In genomic region chr11:8168485-8169257, GRCh38 we compare ENCODE assay signal across 8 cellular contexts. TPM values are rescaled to one million over a fixed set of nuclear protein-coding genes. Genes with fewer than 3 reads are reported as not detected.
DNase-seq lines count a peak whose midpoint lies in the region; ATAC-seq and TF ChIP-seq lines count a peak whose summit lies in the region.

TSS of gene RIC3 (minus strand) at chr11:8169025. CDS start at chr11:8168989, 36 bp downstream.

- peak within 1 kb of the TSS; percentile 90 for H3K4me2 ChIP-seq in GM23338

- peak within 1 kb of the TSS; percentile 27 for H3K4me3 Mint-ChIP-seq in Calu3 (ENCODE audit: low read depth, unreplicated experiment)
- H3K4me3 Mint-ChIP-seq in GM23338, result peak within 1 kb of the TSS; percentile 81

- H3K9me3 Mint-ChIP-seq in Calu3 (ENCODE audit: low read depth, unreplicated experiment), result no peaks in the 10 kb centered on the region
- no peaks in the 10 kb centered on the region for H3K9me3 Mint-ChIP-seq in GM23338

- peaks cover 44% of the 10 kb centered on the region for H3K79me2 ChIP-seq in GM23338 (replicated peaks; ENCODE audit: insufficient read depth)

- H3K4me1 ChIP-seq in GM23338 (ENCODE audit: insufficient read depth) (peaks cover 10% of the 10 kb centered on the region; the same call in 1 of the 2 replicates), right atrium auricular region (peaks cover 0 to 10% of the 10 kb centered on the region in 2 donors)

- peak within 1 kb of the TSS; percentile 56; the same call in 1 of the 2 replicates for H3K27ac ChIP-seq in GM23338 (ENCODE audit: low read depth)
- H3K27ac ChIP-seq in right atrium auricular region, result peak within 1 kb of the TSS; percentile 5 to 58

- H3K27ac Mint-ChIP-seq in Calu3 (ENCODE audit: unreplicated experiment), result no peak within 1 kb of the TSS
- peak within 1 kb of the TSS; percentile 88 for H3K27ac Mint-ChIP-seq in GM23338

- 0 out of 2 replicates have a peak, but pooled peaks cover 7% of the 10 kb centered on the region for H3F3A ChIP-seq in GM23338 (replicated peaks; ENCODE audit: low read depth)

- no peaks in the 10 kb centered on the region for H3K36me3 Mint-ChIP-seq in Calu3 (ENCODE audit: insufficient read depth, unreplicated experiment)
- H3K36me3 Mint-ChIP-seq in GM23338 (ENCODE audit: low read depth), result no peaks in the 10 kb centered on the region; the same call in 2 of the 3 replicates

- peak within 1 kb of the TSS; percentile 97 for H2AFZ ChIP-seq in GM23338

- H3K4me1 Mint-ChIP-seq in Calu3 (ENCODE audit: low read depth, unreplicated experiment) (no peaks in the 10 kb centered on the region), GM23338 (peaks cover 12% of the 10 kb centered on the region; the same call in 2 of the 3 replicates)

- CTCF ChIA-PET in Calu3 (lab: Charles Lee), result no interaction called here

- no TSS peak for BruUV-seq in Calu3 (replicated peaks; lab: Mats Ljungman, UMichigan)

- no peaks in the 10 kb centered on the region for H3K9me2 ChIP-seq in GM23338 (ENCODE audit: insufficient read depth)

- H3K27me3 Mint-ChIP-seq in Calu3 (ENCODE audit: unreplicated experiment), result peaks cover 57% of the 10 kb centered on the region
- peaks cover 7% of the 10 kb centered on the region for H3K27me3 Mint-ChIP-seq in GM23338 (ENCODE audit: insufficient read depth, low read depth, poor library complexity)

- H3K36me3 ChIP-seq in GM23338 (ENCODE audit: insufficient read depth) (no peaks in the 10 kb centered on the region), right atrium auricular region (no peaks in the 10 kb centered on the region)

- no peaks in the 10 kb centered on the region for H3K9me3 ChIP-seq in right atrium auricular region

- H4K20me1 ChIP-seq in GM23338 (replicated peaks; ENCODE audit: insufficient read depth), result peaks cover 3% of the 10 kb centered on the region; the same call in 1 of the 2 replicates

- TF ChIP-seq CTCF in Calu3 (IDR thresholded peaks at IDR 0.05; ENCODE audit: unreplicated experiment) (no peak), GM23338 (conservative IDR thresholded peaks at IDR 0.05; ENCODE audit: low read depth in 2 of 2) (peak; percentile 30 to 34; a peak in 2 of 4 replicates), right atrium auricular region (IDR thresholded peaks at IDR 0.05) (no peak), retinal pigment epithelial cell (conservative IDR thresholded peaks at IDR 0.05; ENCODE audit: low read depth, low read length) (no peak)

- peaks cover 18% of the 10 kb centered on the region for H3K27me3 ChIP-seq in GM23338 (ENCODE audit: insufficient read depth)
- H3K27me3 ChIP-seq in right atrium auricular region, result no peaks in the 10 kb centered on the region

- H3K4me3 ChIP-seq in GM23338, result peak within 1 kb of the TSS; percentile 85
- peak within 1 kb of the TSS; percentile 59 to 69 for H3K4me3 ChIP-seq in right atrium auricular region
- H3K4me3 ChIP-seq in retinal pigment epithelial cell (ENCODE audit: low read length), result peak within 1 kb of the TSS; percentile 26

- intact Hi-C loops in Calu3 (cut with micrococcal nuclease; ENCODE audit: unreplicated experiment), result no loop called here

- no peak for DNase-seq in Calu3
- DNase-seq in GM23338 (ENCODE audit: low spot score), result peak; percentile 79
- DNase-seq in NCI-H446 treated with DMSO at 0.1 percent for 48 hours (lab: John Stamatoyannopoulos, UW), result peak; percentile 42
- DNase-seq in activated effector memory CD4-positive, alpha-beta T cell treated with anti-CD3 and anti-CD28 coated beads, Interleukin-2, amount 50 U/mL, for 16 hours, result peak; percentile 79
- no peak for DNase-seq in right atrium auricular region (ENCODE audit: low spot score)
- DNase-seq in retinal pigment epithelial cell (ENCODE audit: low read depth), result no peak
- DNase-seq in cortex of kidney (lab: John Stamatoyannopoulos, UW), result no peak

- ATAC-seq in GM23338 (peak; percentile 87), GM18520 (IDR thresholded peaks at IDR 0.05; ENCODE audit: unreplicated experiment) (no peak)

TF ChIP-seq in GM23338, 12 proteins besides CTCF, POLR2A, EP300 and RAD21 (continues in another document):
- TF ChIP-seq ETS1 (IDR thresholded peaks at IDR 0.05), result peak; percentile 64; the same call in 1 of the 2 replicates
- TF ChIP-seq ZNF331 (CRISPR knock-in tag; IDR thresholded peaks at IDR 0.05; ENCODE audit: low read depth), result no peak
- no peak for TF ChIP-seq ZNF114 (CRISPR knock-in tag; IDR thresholded peaks at IDR 0.05)
- no peak for TF ChIP-seq STAT1 (IDR thresholded peaks at IDR 0.05; ENCODE audit: unreplicated experiment)
- no peak for TF ChIP-seq ZNF462 (CRISPR knock-in tag; IDR thresholded peaks at IDR 0.05)

RNA-seq across cellular contexts. Expression of gene RIC3, which starts in this region (rescaled TPM):
- 0.12 and 0.38 TPM in 2 replicates for total RNA-seq in Calu3 (2022)
- total RNA-seq in GM23338 (2014; rRNA removed; shearing (Covaris generic)), result 17.8 and 27.4 TPM in 2 replicates
- polyA plus RNA-seq in GM23338 (2016; fragmentation: Nextera tagmentation; extraction: Ambion mirVana), result 21.1 and 21.3 TPM in 2 replicates
- 1 to 10 TPM; 7.9 to 8.5 TPM for total RNA-seq in right atrium auricular region

Comparison
In these comparisons a context has a peak if more than half of its experiments do, and no peak if none do; other contexts are left out.
1. DNase-seq: peak in GM23338 (single experiment), NCI-H446 treated with DMSO at 0.1 percent for 48 hours (single experiment) and activated effector memory CD4-positive, alpha-beta T cell treated with anti-CD3 and anti-CD28 coated beads, Interleukin-2, amount 50 U/mL, for 16 hours (single experiment); none in Calu3 (single experiment), right atrium auricular region (single experiment), retinal pigment epithelial cell (single experiment) and cortex of kidney (single experiment).
2. CTCF ChIP-seq: peak in GM23338 (2 of 2); none in Calu3 (single experiment), right atrium auricular region (0 of 2) and retinal pigment epithelial cell (single experiment).
3. H3K4me3 ChIP-seq: peak in every context shown above with its lines; median percentile 85 in GM23338; 64 in right atrium auricular region; 26 in retinal pigment epithelial cell.